ENCODE assay signal across 9 cellular contexts in the genomic region with DNA sequence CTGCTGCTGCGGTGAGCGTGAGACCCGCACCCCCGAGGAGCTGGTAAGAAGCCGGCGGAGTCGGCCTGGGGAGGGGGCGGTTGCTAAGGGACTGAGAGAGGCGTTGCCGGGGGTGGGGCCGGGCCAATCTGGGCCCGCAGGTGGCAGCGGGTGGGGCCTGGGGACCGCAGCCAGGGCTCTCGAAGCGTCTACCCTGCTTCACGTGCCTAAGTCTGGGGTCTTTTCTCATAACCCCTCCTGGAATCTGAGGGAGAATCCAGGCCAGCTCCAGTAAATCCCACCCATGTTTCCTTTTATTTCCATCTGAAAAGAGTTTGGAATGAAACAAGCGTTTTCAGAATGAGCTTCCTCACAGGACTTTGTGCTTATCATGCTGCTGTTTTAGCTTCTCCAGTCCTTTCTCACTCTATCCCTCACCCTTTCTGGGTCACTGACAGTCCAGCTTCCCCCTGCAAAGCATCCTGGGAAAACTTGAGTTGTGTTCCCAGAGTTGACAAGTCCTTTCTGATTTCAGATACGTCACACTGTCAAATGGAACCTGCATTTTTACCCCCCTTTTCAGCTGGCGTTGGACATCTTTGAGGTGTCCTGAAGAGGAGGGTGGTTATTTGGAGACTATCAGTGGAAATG. TPM values are rescaled to one million over a fixed set of nuclear protein-coding genes. Genes with fewer than 3 reads are reported as not detected.
DNase-seq lines count a peak whose midpoint lies in the region; FAIRE-seq and TF ChIP-seq lines count a peak whose summit lies in the region.
"Had no signal": no experiment of that assay in that cellular context is flagged by ENCODE, and none has a peak within 500 bp of the region (broad histone marks: within the 10 kb centered on the region; RNA-seq: fewer than 3 reads in every experiment).

No MANE protein-coding gene starts in this region.

- peaks cover 28% of the 10 kb centered on the region for H3K4me1 ChIP-seq in GM23248 (ENCODE audit: insufficient read depth)
- peaks cover 48% of the 10 kb centered on the region for H3K4me1 ChIP-seq in Karpas-422 (ENCODE audit: low read length)
- peaks cover 11 to 26% of the 10 kb centered on the region in 2 donors for H3K4me1 ChIP-seq in ascending aorta
- peaks cover 15% of the 10 kb centered on the region for H3K4me1 ChIP-seq in iPS-15b (ENCODE audit: control insufficient read depth, insufficient read depth, low read length)
- peaks cover 46 to 58% (median 51%) of the 10 kb centered on the region in 3 donors for H3K4me1 ChIP-seq in skeletal muscle tissue (ENCODE audit: control insufficient read depth in 3 of 3, insufficient read depth in 3 of 3, low read length in 3 of 3)

- H3K4me3 ChIP-seq in GM23248 (peak overlapping the region; percentile 84), Karpas-422 (ENCODE audit: low read length) (peak overlapping the region; percentile 74), ascending aorta (peak overlapping the region; percentile 85), iPS-15b (ENCODE audit: low read depth, low read length) (peak overlapping the region; percentile 80), skeletal muscle tissue (ENCODE audit: low read length in 3 of 3) (peak overlapping the region; percentile 81 to 94 (median 90))

- H2AFZ ChIP-seq in GM23248 (peak overlapping the region; percentile 82), Karpas-422 (ENCODE audit: low read length) (peak overlapping the region; percentile 71; the same call in 1 of the 2 replicates)

- H3K9me2 ChIP-seq in GM23248 (ENCODE audit: insufficient read depth) = no peaks in the 10 kb centered on the region
- no peaks in the 10 kb centered on the region for H3K9me2 ChIP-seq in Karpas-422 (replicated peaks; ENCODE audit: insufficient read depth, low read length)

- H3K9me3 ChIP-seq in GM23248 (ENCODE audit: low read depth) (no peaks in the 10 kb centered on the region), Karpas-422 (ENCODE audit: low read length) (no peaks in the 10 kb centered on the region), ascending aorta (no peaks in the 10 kb centered on the region), iPS-15b (ENCODE audit: control insufficient read depth, insufficient read depth, low read length) (no peaks in the 10 kb centered on the region), skeletal muscle tissue (ENCODE audit: control insufficient read depth in 3 of 3, low read length in 3 of 3) (no peaks in the 10 kb centered on the region)

- no peak for TF ChIP-seq CTCF in ascending aorta (IDR thresholded peaks at IDR 0.05)

- H3K9ac ChIP-seq in GM23248 (peak overlapping the region; percentile 91), Karpas-422 (ENCODE audit: low read length) (peak overlapping the region; percentile 74), iPS-15b (ENCODE audit: low read depth, low read length) (peak overlapping the region; percentile 29), skeletal muscle tissue (ENCODE audit: low read depth in 1 of 3, low read length in 3 of 3) (peak overlapping the region; percentile 79 to 99 (median 82))

- peak overlapping the region; percentile 75 for H3K27ac ChIP-seq in GM23248
- peak overlapping the region; percentile 58 for H3K27ac ChIP-seq in Karpas-422 (ENCODE audit: low read length)
- H3K27ac ChIP-seq in ascending aorta = peak overlapping the region; percentile 97 to 99
- H3K27ac ChIP-seq in skeletal muscle tissue (ENCODE audit: low read depth, low read length) = peak overlapping the region; percentile 99

- H3K27me3 ChIP-seq in GM23248 (replicated peaks; ENCODE audit: insufficient read depth) (no peaks in the 10 kb centered on the region), Karpas-422 (ENCODE audit: low read length) (no peaks in the 10 kb centered on the region), ascending aorta (no peaks in the 10 kb centered on the region), iPS-15b (ENCODE audit: control insufficient read depth, insufficient read depth, low read length) (no peaks in the 10 kb centered on the region), skeletal muscle tissue (ENCODE audit: control insufficient read depth in 3 of 3, insufficient read depth in 3 of 3, low read length in 3 of 3) (no peaks in the 10 kb centered on the region)

- H4K20me1 ChIP-seq in GM23248 (ENCODE audit: insufficient read depth) (no peaks in the 10 kb centered on the region), Karpas-422 (ENCODE audit: insufficient read depth, low read depth, low read length) (no peaks in the 10 kb centered on the region)

- 0 to 7% methylated on average over 14 to 15 of the region's 20 CpGs for WGBS in GM23248 (ENCODE audit: low coverage in 1 of 2, low lambda C conversion rate in 2 of 2, missing lambda C conversion rate in 2 of 2), 2 experiments

- peaks cover 6% of the 10 kb centered on the region; the same call in 1 of the 2 replicates for H3K36me3 ChIP-seq in GM23248 (ENCODE audit: low read depth)
- peaks cover 18% of the 10 kb centered on the region; the same call in 1 of the 2 replicates for H3K36me3 ChIP-seq in Karpas-422 (ENCODE audit: insufficient read depth, low read length)
- H3K36me3 ChIP-seq in ascending aorta = peaks cover 3 to 15% of the 10 kb centered on the region in 2 donors
- peaks cover 3% of the 10 kb centered on the region for H3K36me3 ChIP-seq in iPS-15b (ENCODE audit: control insufficient read depth, insufficient read depth, low read length)
- H3K36me3 ChIP-seq in skeletal muscle tissue (ENCODE audit: control insufficient read depth in 3 of 3, insufficient read depth in 3 of 3, low read length in 3 of 3) = peaks cover 13 to 15% (median 15%) of the 10 kb centered on the region in 3 donors

- in situ Hi-C loops in GM23248 (cut with MboI) = no loop called here

- FAIRE-seq in frontal cortex (lab: Jason Lieb, UNC) = no peak

- H3K4me2 ChIP-seq in GM23248 (ENCODE audit: unreplicated experiment) (peak overlapping the region; percentile 92), Karpas-422 (ENCODE audit: low read depth, low read length, poor library complexity, severe bottlenecking) (peak overlapping the region; percentile 82)

- DNase-seq in NOMO-1 (lab: John Stamatoyannopoulos, UW; ENCODE audit: unreplicated experiment in 2 of 2) = peak; percentile 75 to 81
- DNase-seq in NOMO-1 treated with DMSO at 0.1 percent for 48 hours (lab: John Stamatoyannopoulos, UW; ENCODE audit: unreplicated experiment) = no peak
- DNase-seq in GM23248 = peak; percentile 73
- DNase-seq in Karpas-422 = peak; percentile 53
- no peak for DNase-seq in ascending aorta (ENCODE audit: low spot score in 2 of 2)
- DNase-seq in frontal cortex (ENCODE audit: low spot score in 2 of 2) = no peak

- H3F3A ChIP-seq in GM23248 (ENCODE audit: insufficient read depth) = peaks cover 26% of the 10 kb centered on the region

- H3K79me2 ChIP-seq in GM23248 (ENCODE audit: insufficient read depth) (peaks cover 69% of the 10 kb centered on the region), Karpas-422 (ENCODE audit: low read length) (peaks cover 55% of the 10 kb centered on the region)

- intact Hi-C loops in ascending aorta (cut with DNase I) = loop anchor here (1.0 to 5.0 kb wide), 3 partner anchors 70 to 174 kb away; a partner anchor contains a TSS

RNA-seq across cellular contexts. Expression of a gene that starts 0.4 kb away (rescaled TPM):
- 4.3 and 5.4 TPM in 2 replicates for total RNA-seq in GM23248 (2014; rRNA removed; shearing (Covaris generic))
- 4.4 and 4.9 TPM in 2 replicates for polyA plus RNA-seq in GM23248 (2016; fragmentation: Nextera tagmentation; extraction: Ambion mirVana)
- 20.0 and 22.0 TPM in 2 replicates for total RNA-seq in Karpas-422 (2014; rRNA removed; shearing (Covaris generic); ENCODE audit: low replicate concordance)
- total RNA-seq in ascending aorta (18.6 TPM), skeletal muscle tissue (3.7 TPM), frontal cortex (14.7 TPM)

RNA-seq across cellular contexts. Expression of a gene that starts 0.7 kb away (rescaled TPM):
- total RNA-seq in GM23248 (2014; rRNA removed; shearing (Covaris generic)) = 6.6 and 16.1 TPM in 2 replicates
- polyA plus RNA-seq in GM23248 (2016; fragmentation: Nextera tagmentation; extraction: Ambion mirVana) = 5.1 and 6.5 TPM in 2 replicates
- total RNA-seq in Karpas-422 (2014; rRNA removed; shearing (Covaris generic); ENCODE audit: low replicate concordance) = 32.5 and 57.0 TPM in 2 replicates
- total RNA-seq in ascending aorta (48.4 TPM), skeletal muscle tissue (43.3 TPM), frontal cortex (24.5 TPM)

RNA-seq across cellular contexts. Expression of a gene that starts 41.2 kb away (rescaled TPM):
- total RNA-seq in GM23248 (2014; rRNA removed; shearing (Covaris generic)) = not detected in 2 replicates
- not detected in 2 replicates for polyA plus RNA-seq in GM23248 (2016; fragmentation: Nextera tagmentation; extraction: Ambion mirVana)
- not detected in 2 replicates for total RNA-seq in Karpas-422 (2014; rRNA removed; shearing (Covaris generic); ENCODE audit: low replicate concordance)
- not detected for total RNA-seq in ascending aorta
- 4.2 TPM for total RNA-seq in skeletal muscle tissue
- total RNA-seq in frontal cortex = 3.3 TPM
- total RNA-seq: pulmonary artery endothelial cell had no signal

RNA-seq across cellular contexts. Expression of a gene that starts 44.4 kb away (rescaled TPM):
- not detected in 2 replicates for total RNA-seq in GM23248 (2014; rRNA removed; shearing (Covaris generic))
- polyA plus RNA-seq in GM23248 (2016; fragmentation: Nextera tagmentation; extraction: Ambion mirVana) = 0.43 TPM in 1 of 2 replicates, not detected in the other
- not detected in 2 replicates for total RNA-seq in Karpas-422 (2014; rRNA removed; shearing (Covaris generic); ENCODE audit: low replicate concordance)
- total RNA-seq in ascending aorta = not detected
- total RNA-seq in skeletal muscle tissue = 6.8 TPM
- total RNA-seq in frontal cortex = not detected
- total RNA-seq: pulmonary artery endothelial cell had no signal

RNA-seq across cellular contexts. Expression of a gene that starts 52.3 kb away (rescaled TPM):
- total RNA-seq in GM23248 (2014; rRNA removed; shearing (Covaris generic)) = not detected in 2 replicates
- not detected in 2 replicates for polyA plus RNA-seq in GM23248 (2016; fragmentation: Nextera tagmentation; extraction: Ambion mirVana)
- not detected in 2 replicates for total RNA-seq in Karpas-422 (2014; rRNA removed; shearing (Covaris generic); ENCODE audit: low replicate concordance)
- total RNA-seq in ascending aorta = not detected
- 1.0 TPM for total RNA-seq in skeletal muscle tissue
- 0.41 TPM for total RNA-seq in frontal cortex
- total RNA-seq: pulmonary artery endothelial cell had no signal

Comparison
In these comparisons a context has a peak if more than half of its experiments do, and no peak if none do; other contexts are left out.
1. DNase-seq: peak in NOMO-1 (2 of 2), GM23248 (single experiment) and Karpas-422 (single experiment); none in NOMO-1 treated with DMSO at 0.1 percent for 48 hours (single experiment), ascending aorta (0 of 2) and frontal cortex (0 of 2).
2. H3K9ac ChIP-seq: peak in every context shown above with its lines; median percentile 91 in GM23248; 82 in skeletal muscle tissue; 74 in Karpas-422; 29 in iPS-15b.
3. Peak in every context shown above with its lines, with median percentiles within 50 percentile points of each other: H3K27ac ChIP-seq and H3K4me3 ChIP-seq.